In genomic region chr13:49279112-49279511, GRCh38 we compare ENCODE assay signal across 21 cellular contexts. TPM values are rescaled to one million over a fixed set of nuclear protein-coding genes. Genes with fewer than 3 reads are reported as not detected.
DNase-seq lines count a peak whose midpoint lies in the region; ATAC-seq and TF ChIP-seq lines count a peak whose summit lies in the region.
"Had no signal": no experiment of that assay in that cellular context is flagged by ENCODE, and none has a peak within 500 bp of the region (broad histone marks: within the 10 kb centered on the region; RNA-seq: fewer than 3 reads in every experiment).

No MANE protein-coding gene starts in this region.

- H3K36me3 Mint-ChIP-seq in GM23338 (ENCODE audit: low read depth) (no peaks in the 10 kb centered on the region), WTC11 (no peaks in the 10 kb centered on the region), glutamatergic neuron (ENCODE audit: unreplicated experiment) (no peaks in the 10 kb centered on the region), neural progenitor cell (no peaks in the 10 kb centered on the region)
- H3K36me3 Mint-ChIP-seq in activated naive CD8-positive, alpha-beta T cell treated with anti-CD3 and anti-CD28 coated beads for 36 hours: peaks cover 6% of the 10 kb centered on the region

- no peaks in the 10 kb centered on the region for H3K9me3 ChIP-seq in neural progenitor cell (ENCODE audit: low read depth)
- H3K9me3 ChIP-seq: BLaER1 had no signal

- H3K27ac ChIP-seq in GM23338 (ENCODE audit: low read depth): no peak overlapping the region
- H3K27ac ChIP-seq in neural progenitor cell: no peak overlapping the region
- H3K27ac ChIP-seq: BLaER1 had no signal

- H4K20me1 ChIP-seq in GM23338 (replicated peaks; ENCODE audit: insufficient read depth) (no peaks in the 10 kb centered on the region), neural progenitor cell (ENCODE audit: low read depth) (no peaks in the 10 kb centered on the region)
- H4K20me1 ChIP-seq: BLaER1 had no signal

- H3K4me3 ChIP-seq in GM23338: no peak overlapping the region
- H3K4me3 ChIP-seq in neural progenitor cell: no peak overlapping the region
- H3K4me3 ChIP-seq: BLaER1, GM12878 had no signal

- H3K27ac Mint-ChIP-seq in GM23338 (no peak overlapping the region), WTC11 (no peak overlapping the region), glutamatergic neuron (ENCODE audit: unreplicated experiment) (no peak overlapping the region), neural progenitor cell (no peak overlapping the region)
- no peak overlapping the region for H3K27ac Mint-ChIP-seq in activated naive CD8-positive, alpha-beta T cell treated with anti-CD3 and anti-CD28 coated beads for 36 hours
- H3K27ac Mint-ChIP-seq: CD4-positive, alpha-beta memory T cell had no signal

- H3K4me1 Mint-ChIP-seq in GM23338 (peaks cover 13% of the 10 kb centered on the region), WTC11 (peaks cover 15% of the 10 kb centered on the region), glutamatergic neuron (ENCODE audit: low read depth, unreplicated experiment) (no peaks in the 10 kb centered on the region), neural progenitor cell (no peaks in the 10 kb centered on the region)
- no peaks in the 10 kb centered on the region for H3K4me1 Mint-ChIP-seq in activated naive CD8-positive, alpha-beta T cell treated with anti-CD3 and anti-CD28 coated beads for 36 hours
- H3K4me1 Mint-ChIP-seq: CD14-positive monocyte; CD4-positive, alpha-beta memory T cell had no signal

- CTCF ChIA-PET in WTC11 (lab: Charles Lee): interaction anchor here (0.6 to 1.2 kb wide), 5 partner anchors 18 to 187 kb away, joined by 3 to 5 read pairs (median 3); no protein-coding TSS in a partner anchor

- H3K27me3 ChIP-seq in GM23338 (ENCODE audit: insufficient read depth) (no peaks in the 10 kb centered on the region), neural progenitor cell (no peaks in the 10 kb centered on the region)
- H3K27me3 ChIP-seq: BLaER1 had no signal

- TF ChIP-seq CTCF in GM23338 (conservative IDR thresholded peaks at IDR 0.05; ENCODE audit: low read depth in 2 of 2) (no peak), WTC11 (IDR thresholded peaks at IDR 0.05) (no peak), glutamatergic neuron (IDR thresholded peaks at IDR 0.05; ENCODE audit: partially characterized antibody, unreplicated experiment) (no peak), neural progenitor cell (IDR thresholded peaks at IDR 0.05) (no peak)

- H3K9ac ChIP-seq in neural progenitor cell: no peak overlapping the region
- H3K9ac ChIP-seq: BLaER1 had no signal

- no peaks in the 10 kb centered on the region for H3K36me3 ChIP-seq in GM23338 (ENCODE audit: insufficient read depth)
- H3K36me3 ChIP-seq in neural progenitor cell: no peaks in the 10 kb centered on the region

- H3K79me2 ChIP-seq in GM23338 (replicated peaks; ENCODE audit: insufficient read depth) (no peaks in the 10 kb centered on the region), neural progenitor cell (ENCODE audit: low read depth) (no peaks in the 10 kb centered on the region)

- H3K9me3 Mint-ChIP-seq in GM23338 (no peaks in the 10 kb centered on the region), WTC11 (no peaks in the 10 kb centered on the region), glutamatergic neuron (ENCODE audit: unreplicated experiment) (no peaks in the 10 kb centered on the region), neural progenitor cell (no peaks in the 10 kb centered on the region)
- no peaks in the 10 kb centered on the region for H3K9me3 Mint-ChIP-seq in activated naive CD8-positive, alpha-beta T cell treated with anti-CD3 and anti-CD28 coated beads for 36 hours
- H3K9me3 Mint-ChIP-seq: CD14-positive monocyte; CD4-positive, alpha-beta memory T cell had no signal

- no peaks in the 10 kb centered on the region for H3K9me2 ChIP-seq in GM23338 (ENCODE audit: insufficient read depth)

- DNase-seq in GM23338 (ENCODE audit: low spot score) (peak; percentile 40), WTC11 (ENCODE audit: low spot score) (no peak), glutamatergic neuron (no peak), neural progenitor cell (ENCODE audit: low spot score) (no peak), NCI-H524 treated with DMSO at 0.1 percent for 48 hours (lab: John Stamatoyannopoulos, UW) (no peak), NCI-H446 treated with DMSO at 0.1 percent for 48 hours (lab: John Stamatoyannopoulos, UW) (no peak), NCI-H1417 treated with DMSO at 0.1 percent for 48 hours (lab: John Stamatoyannopoulos, UW) (no peak)
- no peak for DNase-seq in activated naive CD8-positive, alpha-beta T cell treated with anti-CD3 and anti-CD28 coated beads for 36 hours
- DNase-seq: 8988T; Calu3; CD4-positive, alpha-beta memory T cell; DMS79 treated with DMSO at 0.1 percent for 48 hours; GF-D8; GOT3; HCEC 1CT; KG1 had no signal

- no peaks in the 10 kb centered on the region for H3F3A ChIP-seq in GM23338 (replicated peaks; ENCODE audit: low read depth)
- H3F3A ChIP-seq in neural progenitor cell (ENCODE audit: low read depth): no peaks in the 10 kb centered on the region

- peak; percentile 29; the same call in 2 of the 3 replicates for ATAC-seq in GM23338
- ATAC-seq in WTC11: no peak
- ATAC-seq: GM12878 had no signal

- H3K4me3 Mint-ChIP-seq in GM23338 (no peak overlapping the region), WTC11 (no peak overlapping the region), glutamatergic neuron (ENCODE audit: unreplicated experiment) (peak overlapping the region; percentile 1), neural progenitor cell (no peak overlapping the region)
- H3K4me3 Mint-ChIP-seq in activated naive CD8-positive, alpha-beta T cell treated with anti-CD3 and anti-CD28 coated beads for 36 hours: no peak overlapping the region
- H3K4me3 Mint-ChIP-seq: CD14-positive monocyte; CD4-positive, alpha-beta memory T cell had no signal

- peak overlapping the region; percentile 45 for H3K4me2 ChIP-seq in GM23338
- H3K4me2 ChIP-seq in neural progenitor cell: no peak overlapping the region
- H3K4me2 ChIP-seq: BLaER1 had no signal

- H3K4me1 ChIP-seq in GM23338 (ENCODE audit: insufficient read depth): peaks cover 14% of the 10 kb centered on the region
- H3K4me1 ChIP-seq in neural progenitor cell: no peaks in the 10 kb centered on the region
- H3K4me1 ChIP-seq: BLaER1 had no signal

- POLR2A ChIA-PET in WTC11 (lab: Charles Lee): interaction anchor here (1.1 kb wide), 1 partner anchor 32 kb away, joined by 3 read pairs; the partner anchor contains the start of gene CDADC1

- H2AFZ ChIP-seq in GM23338: peak overlapping the region; percentile 28; the same call in 1 of the 2 replicates
- H2AFZ ChIP-seq in neural progenitor cell (replicated peaks): peak overlapping the region; percentile 86

- no peaks in the 10 kb centered on the region for H3K27me3 Mint-ChIP-seq in GM23338 (ENCODE audit: insufficient read depth, low read depth, poor library complexity)
- H3K27me3 Mint-ChIP-seq in WTC11 (ENCODE audit: low read depth): no peaks in the 10 kb centered on the region
- no peaks in the 10 kb centered on the region for H3K27me3 Mint-ChIP-seq in glutamatergic neuron (ENCODE audit: unreplicated experiment)
- H3K27me3 Mint-ChIP-seq in neural progenitor cell (ENCODE audit: insufficient read depth, low read depth): no peaks in the 10 kb centered on the region
- H3K27me3 Mint-ChIP-seq in activated naive CD8-positive, alpha-beta T cell treated with anti-CD3 and anti-CD28 coated beads for 36 hours: no peaks in the 10 kb centered on the region
- H3K27me3 Mint-ChIP-seq: CD4-positive, alpha-beta memory T cell had no signal

TF ChIP-seq in GM23338, 12 proteins besides CTCF, POLR2A, EP300 and RAD21 (continues in another document):
- TF ChIP-seq ZNF331 (CRISPR knock-in tag; IDR thresholded peaks at IDR 0.05; ENCODE audit: low read depth) (no peak), NANOG (IDR thresholded peaks at IDR 0.05; ENCODE audit: borderline replicate concordance) (no peak), CREB1 (CRISPR knock-in tag; IDR thresholded peaks at IDR 0.05; ENCODE audit: low read depth) (no peak), POLR2AphosphoS5 (IDR thresholded peaks at IDR 0.05; ENCODE audit: low read depth) (no peak)

RNA-seq across cellular contexts. Expression of gene CDADC1, which starts 31.4 kb away (rescaled TPM):
- total RNA-seq in GM23338 (2014; rRNA removed; shearing (Covaris generic)): 1.3 and 3.1 TPM in 2 replicates
- 8.4 and 9.3 TPM in 2 replicates for polyA plus RNA-seq in GM23338 (2016; fragmentation: Nextera tagmentation; extraction: Ambion mirVana)
- total RNA-seq in WTC11 (2021) (2.9 to 4.9 TPM (median 4.0 TPM) in 3 replicates), glutamatergic neuron (ENCODE audit: unreplicated experiment) (4.3 TPM), neural progenitor cell (ENCODE audit: low replicate concordance) (1.7 and 2.9 TPM in 2 replicates)
- total RNA-seq in activated naive CD8-positive, alpha-beta T cell treated with anti-CD3 and anti-CD28 coated beads for 36 hours: 10 to 100 TPM in 1 of 2 experiments, 1 to 10 TPM in 1; 9.3 to 10.9 TPM

RNA-seq across cellular contexts. Expression of gene MLNR, which starts 59.0 kb away (rescaled TPM):
- total RNA-seq in GM23338 (2014; rRNA removed; shearing (Covaris generic)): 0.17 and 0.54 TPM in 2 replicates
- 0.17 TPM in 1 of 2 replicates, not detected in the other for polyA plus RNA-seq in GM23338 (2016; fragmentation: Nextera tagmentation; extraction: Ambion mirVana)
- total RNA-seq in WTC11 (2021): not detected in 3 replicates
- not detected for total RNA-seq in glutamatergic neuron (ENCODE audit: unreplicated experiment)
- not detected in 2 replicates for total RNA-seq in neural progenitor cell (ENCODE audit: low replicate concordance)
- total RNA-seq in activated naive CD8-positive, alpha-beta T cell treated with anti-CD3 and anti-CD28 coated beads for 36 hours: not detected
- total RNA-seq: A673; CD4-positive, alpha-beta memory T cell; GM12878 had no signal
- polyA plus RNA-seq: AG04450; CD14-positive monocyte; CD4-positive, alpha-beta memory T cell; GM12878 had no signal
